ENCODE assay signal across 25 cellular contexts in genomic region chr6:138959521-138959920, GRCh38.
"Had no signal": no experiment of that assay in that cellular context is flagged by ENCODE, and none has a peak within 500 bp of the region (broad histone marks: within the 10 kb centered on the region; RNA-seq: fewer than 3 reads in every experiment).

No MANE protein-coding gene starts in this region.

- H3K4me3 ChIP-seq: MG63, Peyer's patch had no signal

- H3K27me3 Mint-ChIP-seq: activated CD8-positive, alpha-beta memory T cell treated with anti-CD3 and anti-CD28 coated beads, Interleukin-2, amount 10 ng/mL, durations not matched to agents 7 days and 5 days; activated naive CD8-positive, alpha-beta T cell; brain had no signal

- H3K36me3 ChIP-seq: MG63, Peyer's patch had no signal

- ATAC-seq: activated CD4-positive, CD25-positive, alpha-beta regulatory T cell treated with anti-CD3 and anti-CD28 coated beads, Interleukin-2, amount 50 U/mL, for 24 hours; activated CD8-positive, alpha-beta memory T cell treated with anti-CD3 and anti-CD28 coated beads, Interleukin-2, amount 10 ng/mL, durations not matched to agents 7 days and 5 days; activated T-cell treated with anti-CD3 and anti-CD28 coated beads, Interleukin-2, amount 50 U/mL, for 4 hours had no signal

- H3K36me3 Mint-ChIP-seq: activated naive CD8-positive, alpha-beta T cell had no signal

- H3K27ac Mint-ChIP-seq: activated CD8-positive, alpha-beta memory T cell treated with anti-CD3 and anti-CD28 coated beads, Interleukin-2, amount 10 ng/mL, durations not matched to agents 7 days and 5 days; activated naive CD4-positive, alpha-beta T cell treated with anti-CD3 and anti-CD28 coated beads for 36 hours; activated naive CD8-positive, alpha-beta T cell; T-helper 1 cell treated with Interleukin-12 subunit alpha and Interleukin-12 subunit beta and Interleukin-4 antibody, amounts not matched to agents 30 μg/mL and 1 μg/mL, for 36 hours had no signal

- H3K9me3 ChIP-seq: MG63, Peyer's patch had no signal

- H3K4me2 ChIP-seq: KMS-11 had no signal

- H3K9ac ChIP-seq: KMS-11 had no signal

- H3K4me3 Mint-ChIP-seq: activated CD8-positive, alpha-beta memory T cell treated with anti-CD3 and anti-CD28 coated beads, Interleukin-2, amount 10 ng/mL, durations not matched to agents 7 days and 5 days; activated naive CD4-positive, alpha-beta T cell treated with anti-CD3 and anti-CD28 coated beads for 36 hours; activated T-cell treated with anti-CD3 and anti-CD28 coated beads, Interleukin-2, amount 50 U/mL, for 4 hours; brain; T-helper 1 cell treated with Interleukin-12 subunit alpha and Interleukin-12 subunit beta and Interleukin-4 antibody, amounts not matched to agents 30 μg/mL and 1 μg/mL, for 36 hours had no signal

- H3K9me3 Mint-ChIP-seq: activated naive CD4-positive, alpha-beta T cell treated with anti-CD3 and anti-CD28 coated beads for 36 hours; activated T-cell treated with anti-CD3 and anti-CD28 coated beads, Interleukin-2, amount 50 U/mL, for 4 hours; T-helper 1 cell treated with Interleukin-12 subunit alpha and Interleukin-12 subunit beta and Interleukin-4 antibody, amounts not matched to agents 30 μg/mL and 1 μg/mL, for 36 hours had no signal

- H3K27ac ChIP-seq: KMS-11, Peyer's patch had no signal

- H3K27me3 ChIP-seq: MG63, Peyer's patch had no signal

- DNase-seq: activated CD4-positive, alpha-beta T cell treated with anti-CD3 and anti-CD28 coated beads for 4 hours; activated CD4-positive, alpha-beta T cell treated with anti-CD3 and anti-CD28 coated beads, Interleukin-2, amount 50 U/mL, for 4 hours; activated CD8-positive, alpha-beta memory T cell treated with anti-CD3 and anti-CD28 coated beads, Interleukin-2, amount 10 ng/mL, durations not matched to agents 7 days and 5 days; activated gamma-delta T cell; activated naive CD4-positive, alpha-beta T cell treated with anti-CD3 and anti-CD28 coated beads for 36 hours; activated T-cell treated with anti-CD3 and anti-CD28 coated beads, Interleukin-2, amount 50 U/mL, for 4 hours; amygdala; MG63; MV-4-11; NCI-H1092 treated with DMSO at 0.1 percent for 48 hours; NCI-H1417 treated with DMSO at 0.1 percent for 48 hours; NCI-H1694; NCI-H2029; NCI-H2107; NCI-H345; NCI-H510A treated with DMSO at 0.1 percent for 48 hours; NCI-H69; NK-92 treated with Interleukin-12 subunit alpha and Interleukin-12 subunit beta, amount 100 ng/mL, for 24 hours; Peyer's patch; SHP77 treated with DMSO at 0.1 percent for 48 hours had no signal
